Comparison of ENCODE assay signal across 19 cellular contexts in genomic region chr1:166189126-166189525, GRCh38. TPM values are rescaled to one million over a fixed set of nuclear protein-coding genes. Genes with fewer than 3 reads are reported as not detected.
DNase-seq lines count a peak whose midpoint lies in the region; ATAC-seq and TF ChIP-seq lines count a peak whose summit lies in the region.
"Had no signal": no experiment of that assay in that cellular context is flagged by ENCODE, and none has a peak within 500 bp of the region (broad histone marks: within the 10 kb centered on the region; RNA-seq: fewer than 3 reads in every experiment).

No MANE protein-coding gene starts in this region.

- no peaks in the 10 kb centered on the region for H3K9me3 ChIP-seq in BLaER1 treated with 17β-estradiol and CSF1 and Interleukin-3, amounts not matched to agents 10 nM and 100 nM (replicated peaks in 1 of 11)

- peak; percentile 21 for DNase-seq in H4 (ENCODE audit: low spot score)
- DNase-seq in RPMI7951 (ENCODE audit: low read depth) = peak; percentile 65
- peak; percentile 45 for DNase-seq in foreskin melanocyte
- DNase-seq in KG1 (lab: John Stamatoyannopoulos, UW) = no peak
- no peak for DNase-seq in endothelial cell (ENCODE audit: low spot score)
- DNase-seq in left lobe of liver (ENCODE audit: low spot score) = no peak
- DNase-seq: GF-D8, H7, NCI-H1105 treated with DMSO at 0.1 percent for 48 hours, NCI-H187, NCI-H2107, NCI-H510A treated with DMSO at 0.1 percent for 48 hours, NCI-H774, OCI-M1 had no signal

- no peaks in the 10 kb centered on the region for H3K4me1 Mint-ChIP-seq in endothelial cell (ENCODE audit: unreplicated experiment)
- H3K4me1 Mint-ChIP-seq: IgD-negative memory B cell had no signal

- no peak overlapping the region for H3K9ac ChIP-seq in BLaER1 treated with 17β-estradiol and CSF1 and Interleukin-3, amounts not matched to agents 10 nM and 100 nM

- no peak overlapping the region for H3K27ac Mint-ChIP-seq in endothelial cell (ENCODE audit: unreplicated experiment)
- H3K27ac Mint-ChIP-seq: IgD-negative memory B cell had no signal

- H3K36me3 Mint-ChIP-seq in endothelial cell (ENCODE audit: low read depth, unreplicated experiment) = no peaks in the 10 kb centered on the region

- H3K4me3 Mint-ChIP-seq in endothelial cell (ENCODE audit: unreplicated experiment) = no peak overlapping the region
- H3K4me3 Mint-ChIP-seq: IgD-negative memory B cell had no signal

- no peaks in the 10 kb centered on the region for H3K27me3 Mint-ChIP-seq in endothelial cell (ENCODE audit: unreplicated experiment)

- no peaks in the 10 kb centered on the region for H3K27me3 ChIP-seq in BLaER1 treated with 17β-estradiol and CSF1 and Interleukin-3, amounts not matched to agents 10 nM and 100 nM

- no peak overlapping the region for H3K4me3 ChIP-seq in BLaER1 treated with 17β-estradiol and CSF1 and Interleukin-3, amounts not matched to agents 10 nM and 100 nM

- TF ChIP-seq CTCF in endothelial cell (IDR thresholded peaks at IDR 0.05; ENCODE audit: unreplicated experiment) = no peak

- H3K9me3 Mint-ChIP-seq in endothelial cell (ENCODE audit: unreplicated experiment) = no peaks in the 10 kb centered on the region

- H3K4me1 ChIP-seq in BLaER1 treated with 17β-estradiol and CSF1 and Interleukin-3, amounts not matched to agents 10 nM and 100 nM = peaks cover 10 to 31% (median 17%) of the 10 kb centered on the region in 10 experiments

- ATAC-seq in GM21619 (IDR thresholded peaks at IDR 0.05; ENCODE audit: unreplicated experiment) (no peak), left lobe of liver (no peak)

- peak overlapping the region; percentile 27 to 66 (median 47); a peak in 21 of 22 replicates for H3K4me2 ChIP-seq in BLaER1 treated with 17β-estradiol and CSF1 and Interleukin-3, amounts not matched to agents 10 nM and 100 nM

- H3K36me3 ChIP-seq in BLaER1 treated with 17β-estradiol and CSF1 and Interleukin-3, amounts not matched to agents 10 nM and 100 nM = no peaks in the 10 kb centered on the region

- H4K20me1 ChIP-seq in BLaER1 treated with 17β-estradiol and CSF1 and Interleukin-3, amounts not matched to agents 10 nM and 100 nM = no peaks in the 10 kb centered on the region

- peak overlapping the region in 2 of 11 experiments; percentile 25 to 41; a peak in 4 of 22 replicates for H3K27ac ChIP-seq in BLaER1 treated with 17β-estradiol and CSF1 and Interleukin-3, amounts not matched to agents 10 nM and 100 nM
- H3K27ac ChIP-seq: C4-2B, HL-60 had no signal

RNA-seq across cellular contexts. Expression of gene FAM78B, which starts 22.3 kb away (rescaled TPM):
- 0.31 and 0.72 TPM in 2 replicates for total RNA-seq in H4 (2014; rRNA removed; shearing (Covaris generic))
- total RNA-seq in RPMI7951 (2014; rRNA removed; shearing (Covaris generic)) = 0.36 and 0.88 TPM in 2 replicates
- total RNA-seq in endothelial cell (ENCODE audit: unreplicated experiment) (1.3 TPM), left lobe of liver (2.0 TPM)

Comparison
In these comparisons a context has a peak if more than half of its experiments do, and no peak if none do; other contexts are left out.
1. DNase-seq: peak in H4 (single experiment), RPMI7951 (single experiment) and foreskin melanocyte (single experiment); none in KG1 (single experiment), endothelial cell (single experiment) and left lobe of liver (single experiment).